Comparison of ENCODE assay signal across 10 cellular contexts in the genomic region with DNA sequence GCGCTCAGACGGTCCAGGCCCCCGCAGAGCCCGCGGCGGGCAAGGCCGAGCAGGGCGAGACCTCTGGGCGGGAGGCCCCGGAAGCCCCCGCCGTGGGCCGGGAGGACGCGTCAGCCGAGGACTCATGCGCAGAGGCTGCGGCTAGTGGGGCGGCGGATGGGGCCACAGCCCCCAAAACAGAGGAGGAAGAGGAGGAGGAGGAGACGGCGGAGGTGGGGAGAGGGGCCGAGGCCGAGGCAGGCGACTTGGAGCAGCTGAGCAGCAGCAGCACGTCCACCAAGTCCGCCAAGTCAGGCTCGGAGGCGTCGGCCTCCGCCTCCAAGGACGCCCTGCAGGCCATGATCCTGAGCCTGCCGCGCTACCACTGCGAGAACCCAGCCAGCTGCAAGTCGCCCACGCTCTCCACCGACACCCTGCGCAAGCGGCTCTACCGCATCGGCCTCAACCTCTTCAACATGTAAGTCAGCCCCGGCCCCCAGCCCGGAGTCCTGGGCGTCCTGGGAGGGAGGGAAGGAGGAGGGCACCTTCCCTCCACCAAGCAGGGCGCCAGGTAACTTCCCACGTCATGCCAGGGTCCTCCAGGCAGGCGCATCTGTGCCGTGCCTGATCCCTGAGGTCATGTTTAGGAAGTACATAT.
DNase-seq lines count a peak whose midpoint lies in the region; ATAC-seq and TF ChIP-seq lines count a peak whose summit lies in the region.
"Had no signal": no experiment of that assay in that cellular context is flagged by ENCODE, and none has a peak within 500 bp of the region (broad histone marks: within the 10 kb centered on the region; RNA-seq: fewer than 3 reads in every experiment).

No MANE protein-coding gene starts in this region.

- H3K27me3 Mint-ChIP-seq in activated T-cell treated with anti-CD3 and anti-CD28 coated beads, Interleukin-2, amount 50 U/mL, for 4 hours (ENCODE audit: low read depth) = peaks cover 39% of the 10 kb centered on the region

- H3K9me3 Mint-ChIP-seq in activated T-cell treated with anti-CD3 and anti-CD28 coated beads, Interleukin-2, amount 50 U/mL, for 4 hours = no peaks in the 10 kb centered on the region

- WGBS in sigmoid colon, 2 donors = 30 to 52% methylated on average over 49 of the region's 49 CpGs

- H3K27me3 ChIP-seq in sigmoid colon = peaks cover 0 to 40% (median 20%) of the 10 kb centered on the region in 3 donors
- H3K27me3 ChIP-seq: cardiac muscle cell, SJCRH30 had no signal

- DNase-seq in CD1c-positive myeloid dendritic cell (ENCODE audit: extremely low spot score) = peak; percentile 20
- peak; percentile 15 for DNase-seq in activated T-cell treated with anti-CD3 and anti-CD28 coated beads, Interleukin-2, amount 50 U/mL, for 4 hours
- peak; percentile 46 for DNase-seq in left cardiac atrium
- DNase-seq in sigmoid colon = no peak
- DNase-seq in NCI-H748 treated with DMSO at 0.1 percent for 48 hours (lab: John Stamatoyannopoulos, UW) = no peak
- DNase-seq in NCI-H226 = no peak
- DNase-seq in ACHN = no peak
- no peak for DNase-seq in H4 (ENCODE audit: low spot score)
- DNase-seq: SJCRH30 had no signal

- no peak for TF ChIP-seq POLR2A in sigmoid colon (IDR thresholded peaks at IDR 0.05)

- H3K9me3 ChIP-seq in sigmoid colon = no peaks in the 10 kb centered on the region
- H3K9me3 ChIP-seq: SJCRH30 had no signal

- intact Hi-C loops in left cardiac atrium (cut with DNase I) = no loop called here
- intact Hi-C loops in sigmoid colon (cut with DNase I) = no loop called here

- no peak for TF ChIP-seq CTCF in sigmoid colon (IDR thresholded peaks at IDR 0.05)

- H3K4me3 Mint-ChIP-seq in activated T-cell treated with anti-CD3 and anti-CD28 coated beads, Interleukin-2, amount 50 U/mL, for 4 hours = peak overlapping the region; percentile 69

- H3K4me1 ChIP-seq in sigmoid colon = peaks cover 0 to 18% (median 11%) of the 10 kb centered on the region in 4 donors
- H3K4me1 ChIP-seq: SJCRH30 had no signal

- H3K4me1 Mint-ChIP-seq in activated T-cell treated with anti-CD3 and anti-CD28 coated beads, Interleukin-2, amount 50 U/mL, for 4 hours (ENCODE audit: low read depth) = peaks cover 9% of the 10 kb centered on the region

- in situ Hi-C loops in ACHN (cut with HindIII; ENCODE audit: low pct_ligation_motif_present, low pct_unique_long_range_greater_than_20kb, low sequenced_read_pairs) = no loop called here

- no peak overlapping the region for H3K27ac ChIP-seq in sigmoid colon
- H3K27ac ChIP-seq: cardiac muscle cell, SJCRH30 had no signal

- TF ChIP-seq EP300 in sigmoid colon (IDR thresholded peaks at IDR 0.05) = no peak

- no peaks in the 10 kb centered on the region for H3K36me3 Mint-ChIP-seq in activated T-cell treated with anti-CD3 and anti-CD28 coated beads, Interleukin-2, amount 50 U/mL, for 4 hours (ENCODE audit: insufficient read depth)

- peak overlapping the region in 3 of 4 donors; percentile 20 to 41 (median 35) for H3K4me3 ChIP-seq in sigmoid colon
- H3K4me3 ChIP-seq: cardiac muscle cell, SJCRH30 had no signal

- no peaks in the 10 kb centered on the region for H3K36me3 ChIP-seq in sigmoid colon
- H3K36me3 ChIP-seq: cardiac muscle cell, SJCRH30 had no signal

- ATAC-seq in activated T-cell treated with anti-CD3 and anti-CD28 coated beads, Interleukin-2, amount 50 U/mL, for 4 hours = peak; percentile 61 to 78
- ATAC-seq in left cardiac atrium = peak; percentile 58 to 62

Comparison
In these comparisons a context has a peak if more than half of its experiments do, and no peak if none do; other contexts are left out.
1. DNase-seq: peak in CD1c-positive myeloid dendritic cell (single experiment), activated T-cell treated with anti-CD3 and anti-CD28 coated beads, Interleukin-2, amount 50 U/mL, for 4 hours (single experiment) and left cardiac atrium (single experiment); none in sigmoid colon (single experiment), NCI-H748 treated with DMSO at 0.1 percent for 48 hours (single experiment), NCI-H226 (single experiment), ACHN (single experiment) and H4 (single experiment).